8 cellular contexts compared by ENCODE assay signal in the genomic region with DNA sequence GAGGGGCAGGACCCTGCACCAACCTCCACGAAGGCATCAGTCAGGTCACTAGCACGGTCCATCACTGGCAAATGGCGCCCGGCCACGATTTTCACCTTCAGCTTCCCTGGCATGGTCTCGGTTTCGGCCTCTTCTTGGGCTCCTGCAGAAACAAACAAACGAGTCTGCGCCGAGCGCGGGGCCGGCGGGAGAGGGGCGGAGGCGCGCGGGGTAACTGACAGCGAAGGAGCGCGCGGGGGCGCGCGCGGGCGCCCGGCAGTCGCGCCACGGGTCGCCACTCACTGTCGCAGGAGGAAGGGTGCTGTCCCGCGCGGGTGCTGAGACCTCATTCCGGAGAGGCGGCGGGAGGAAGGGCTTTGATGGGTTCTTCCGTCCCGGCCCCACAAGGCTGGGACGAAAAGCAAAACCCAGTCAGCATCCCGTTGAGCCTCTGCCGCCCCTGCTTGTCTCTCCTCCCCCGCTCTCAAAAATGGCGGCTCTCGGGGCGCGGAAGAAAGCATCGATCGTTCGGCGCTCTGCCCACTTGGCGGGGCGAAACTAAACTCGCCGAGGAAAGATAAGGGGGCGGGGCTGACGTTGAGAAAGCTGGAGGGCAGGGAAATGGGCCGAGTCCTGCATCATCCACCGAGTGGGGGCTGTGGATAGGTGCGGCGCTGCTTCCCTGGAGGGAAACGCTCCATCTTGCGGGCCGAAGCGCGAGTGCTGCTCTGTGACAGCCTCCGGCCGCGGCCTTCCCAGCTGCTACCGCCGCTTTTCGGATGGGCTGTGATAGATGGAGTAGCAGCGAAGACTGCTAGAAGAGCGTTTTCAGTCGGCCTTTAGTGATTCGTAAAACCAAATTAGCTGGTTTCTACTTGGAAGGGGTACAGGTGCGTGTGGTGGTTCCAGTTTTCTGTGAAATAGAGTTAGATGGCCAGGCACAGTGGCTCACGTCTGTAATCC. TPM values are rescaled to one million over a fixed set of nuclear protein-coding genes. Genes with fewer than 3 reads are reported as not detected.
DNase-seq lines count a peak whose midpoint lies in the region; ATAC-seq, FAIRE-seq and TF ChIP-seq lines count a peak whose summit lies in the region.

A gene with protein sequence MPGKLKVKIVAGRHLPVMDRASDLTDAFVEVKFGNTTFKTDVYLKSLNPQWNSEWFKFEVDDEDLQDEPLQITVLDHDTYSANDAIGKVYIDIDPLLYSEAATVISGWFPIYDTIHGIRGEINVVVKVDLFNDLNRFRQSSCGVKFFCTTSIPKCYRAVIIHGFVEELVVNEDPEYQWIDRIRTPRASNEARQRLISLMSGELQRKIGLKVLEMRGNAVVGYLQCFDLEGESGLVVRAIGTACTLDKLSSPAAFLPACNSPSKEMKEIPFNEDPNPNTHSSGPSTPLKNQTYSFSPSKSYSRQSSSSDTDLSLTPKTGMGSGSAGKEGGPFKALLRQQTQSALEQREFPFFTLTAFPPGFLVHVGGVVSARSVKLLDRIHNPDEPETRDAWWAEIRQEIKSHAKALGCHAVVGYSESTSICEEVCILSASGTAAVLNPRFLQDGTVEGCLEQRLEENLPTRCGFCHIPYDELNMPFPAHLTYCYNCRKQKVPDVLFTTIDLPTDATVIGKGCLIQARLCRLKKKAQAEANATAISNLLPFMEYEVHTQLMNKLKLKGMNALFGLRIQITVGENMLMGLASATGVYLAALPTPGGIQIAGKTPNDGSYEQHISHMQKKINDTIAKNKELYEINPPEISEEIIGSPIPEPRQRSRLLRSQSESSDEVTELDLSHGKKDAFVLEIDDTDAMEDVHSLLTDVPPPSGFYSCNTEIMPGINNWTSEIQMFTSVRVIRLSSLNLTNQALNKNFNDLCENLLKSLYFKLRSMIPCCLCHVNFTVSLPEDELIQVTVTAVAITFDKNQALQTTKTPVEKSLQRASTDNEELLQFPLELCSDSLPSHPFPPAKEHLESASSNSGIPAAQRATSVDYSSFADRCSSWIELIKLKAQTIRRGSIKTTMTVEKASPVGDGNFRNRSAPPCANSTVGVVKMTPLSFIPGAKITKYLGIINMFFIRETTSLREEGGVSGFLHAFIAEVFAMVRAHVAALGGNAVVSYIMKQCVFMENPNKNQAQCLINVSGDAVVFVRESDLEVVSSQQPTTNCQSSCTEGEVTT (minus strand): TSS at position 505 of the 942 bp plus-strand sequence. CDS start 392 bp downstream, at position 113.

- peak; percentile 51 for TF ChIP-seq CTCF in progenitor cell of endocrine pancreas (IDR thresholded peaks at IDR 0.05; ENCODE audit: unreplicated experiment)

- H3K4me3 Mint-ChIP-seq in progenitor cell of endocrine pancreas (ENCODE audit: low read depth): peak within 1 kb of the TSS; percentile 88

- ATAC-seq in HG02798 (IDR thresholded peaks at IDR 0.05; ENCODE audit: poor library complexity, unreplicated experiment) (peak; percentile 87), left cardiac atrium (peak; percentile 96 to 98)

- peak within 1 kb of the TSS; percentile 96 for H3K27ac Mint-ChIP-seq in progenitor cell of endocrine pancreas

- H3K27me3 Mint-ChIP-seq in progenitor cell of endocrine pancreas: no peaks in the 10 kb centered on the region

- H3K9me3 Mint-ChIP-seq in progenitor cell of endocrine pancreas (ENCODE audit: low read depth): peaks cover 3% of the 10 kb centered on the region

- intact Hi-C loops in left cardiac atrium (cut with DNase I): loop anchor here in 1 of 2 donors (2.0 kb wide), 1 partner anchor 80 kb away; a partner anchor contains a TSS

- DNase-seq in GM12891 (ENCODE audit: insufficient read length, low spot score) (peak; percentile 64), NCI-H1417 treated with DMSO at 0.1 percent for 48 hours (lab: John Stamatoyannopoulos, UW) (peak; percentile 98), T-helper 1 cell (peak; percentile 82 to 97 (median 94)), amniotic epithelial cell (ENCODE audit: low read depth) (peak; percentile 98), left cardiac atrium (peak; percentile 98), progenitor cell of endocrine pancreas (ENCODE audit: low spot score, unreplicated experiment) (peak; percentile 98), ureter (ENCODE audit: low spot score) (peak; percentile 98)

- H3K4me1 Mint-ChIP-seq in progenitor cell of endocrine pancreas (ENCODE audit: low read depth): peaks cover 24% of the 10 kb centered on the region

- no peak for FAIRE-seq in GM12891 (lab: Jason Lieb, UNC)

- H3K36me3 Mint-ChIP-seq in progenitor cell of endocrine pancreas (ENCODE audit: insufficient read depth): peaks cover 13% of the 10 kb centered on the region

- TF ChIP-seq POLR2A in GM12891 (IDR thresholded peaks at IDR 0.05; ENCODE audit: low read depth, low read length): peak; percentile 94

TF ChIP-seq in GM12891, 5 proteins besides CTCF, POLR2A, EP300 and RAD21:
- peak; percentile 69; the same call in 1 of the 2 replicates for TF ChIP-seq POU2F2 (IDR thresholded peaks at IDR 0.05; ENCODE audit: low read depth, low read length)
- TF ChIP-seq TAF1 (IDR thresholded peaks at IDR 0.05; ENCODE audit: low read depth, low read length): no peak; the same call in 1 of the 2 replicates
- peak; percentile 92 for TF ChIP-seq POLR2AphosphoS5 (IDR thresholded peaks at IDR 0.05; ENCODE audit: low read depth, low read length)
- TF ChIP-seq PAX5 (IDR thresholded peaks at IDR 0.05; ENCODE audit: insufficient read depth, low read length, severe bottlenecking): peak; percentile 46

RNA-seq across cellular contexts. Expression of the gene that starts here (rescaled TPM):
- polyA plus RNA-seq in GM12891 (2012; ENCODE audit: low read depth, missing spikeins): 11.7 TPM
- 10 to 100 TPM; 18.4 to 22.8 TPM for total RNA-seq in left cardiac atrium
- total RNA-seq in progenitor cell of endocrine pancreas: 115 and 122 TPM in 2 replicates
- 53.5 TPM for total RNA-seq in ureter

Comparison
In these comparisons a context has a peak if more than half of its experiments do, and no peak if none do; other contexts are left out.
1. Peak in every context shown above with its lines: DNase-seq and ATAC-seq.